ENCODE assay signal across 10 cellular contexts in the genomic region with DNA sequence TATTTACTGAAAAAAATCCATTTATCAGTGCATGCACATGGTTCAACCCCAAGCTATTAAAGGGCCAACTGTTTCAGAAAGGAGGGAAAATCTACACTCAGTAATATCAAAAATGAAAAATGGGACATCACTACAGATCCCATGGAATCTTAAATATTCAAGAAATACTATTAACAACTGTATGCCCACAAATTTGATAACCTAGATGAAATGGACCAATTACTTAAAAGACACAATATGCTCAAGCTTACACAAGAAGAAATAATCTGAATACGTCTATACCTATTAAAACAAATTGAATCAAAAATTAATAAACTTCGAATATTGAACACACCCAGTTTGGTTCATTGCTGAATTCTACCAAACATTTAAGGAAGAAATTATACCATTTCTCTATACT.
"Had no signal": no experiment of that assay in that cellular context is flagged by ENCODE, and none has a peak within 500 bp of the region (broad histone marks: within the 10 kb centered on the region; RNA-seq: fewer than 3 reads in every experiment).

No MANE protein-coding gene starts in this region.

- H2AFZ ChIP-seq: GM23248, GM23338 had no signal

- FAIRE-seq: H1, H54 had no signal

- H3K9me3 Mint-ChIP-seq: HFFc6 had no signal

- ATAC-seq: GM23338, HCT116 had no signal

- H3K9me3 ChIP-seq: HAP-1 had no signal

- H3K27ac ChIP-seq: GM23248 had no signal

- H3K4me3 ChIP-seq: GM23248, GM23338, HAP-1 had no signal

- DNase-seq: GM23248, GOT3, H9, HCEC 1CT, HFFc6 had no signal

- H3K4me1 Mint-ChIP-seq: GM23338 had no signal

- H3K4me3 Mint-ChIP-seq: GM23338, H9, HFFc6 had no signal

- H3K27ac Mint-ChIP-seq: GM23338, H9, HFFc6 had no signal

- H3K4me2 ChIP-seq: GM23338 had no signal

- H3K9ac ChIP-seq: GM23248 had no signal
